1 cellular context compared by ENCODE assay signal in the genomic region with DNA sequence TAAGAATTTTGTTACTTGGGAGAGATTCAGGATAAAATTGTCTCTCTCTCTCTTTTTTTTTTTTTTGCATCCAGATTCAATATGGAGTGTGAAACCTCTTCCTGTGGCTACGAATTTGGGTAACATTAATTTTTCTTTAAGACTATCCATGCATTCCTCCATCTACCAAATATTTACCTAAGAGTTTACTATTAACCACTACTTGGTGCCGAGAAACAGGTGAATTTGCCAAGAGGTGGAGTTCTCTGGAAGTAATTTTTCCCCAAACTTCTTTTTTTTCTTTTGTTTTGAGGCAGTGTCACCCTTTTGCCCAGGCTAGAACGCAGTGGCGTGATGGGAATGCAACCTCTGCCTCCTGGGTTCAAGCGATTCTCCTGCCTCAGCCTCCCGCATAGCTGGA.
TF ChIP-seq lines count a peak whose summit lies in the region.

No MANE protein-coding gene starts in this region.

TF ChIP-seq in HepG2, 621 proteins besides CTCF, POLR2A, EP300 and RAD21:
- TF ChIP-seq, protein P1, sequence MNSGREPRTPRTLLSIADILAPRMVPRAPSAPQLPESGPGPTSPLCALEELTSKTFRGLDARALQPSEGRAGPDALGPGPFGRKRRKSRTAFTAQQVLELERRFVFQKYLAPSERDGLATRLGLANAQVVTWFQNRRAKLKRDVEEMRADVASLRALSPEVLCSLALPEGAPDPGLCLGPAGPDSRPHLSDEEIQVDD (CRISPR knock-in tag; IDR thresholded peaks at IDR 0.05; ENCODE audit: borderline replicate concordance): no peak
- TF ChIP-seq, protein P2, sequence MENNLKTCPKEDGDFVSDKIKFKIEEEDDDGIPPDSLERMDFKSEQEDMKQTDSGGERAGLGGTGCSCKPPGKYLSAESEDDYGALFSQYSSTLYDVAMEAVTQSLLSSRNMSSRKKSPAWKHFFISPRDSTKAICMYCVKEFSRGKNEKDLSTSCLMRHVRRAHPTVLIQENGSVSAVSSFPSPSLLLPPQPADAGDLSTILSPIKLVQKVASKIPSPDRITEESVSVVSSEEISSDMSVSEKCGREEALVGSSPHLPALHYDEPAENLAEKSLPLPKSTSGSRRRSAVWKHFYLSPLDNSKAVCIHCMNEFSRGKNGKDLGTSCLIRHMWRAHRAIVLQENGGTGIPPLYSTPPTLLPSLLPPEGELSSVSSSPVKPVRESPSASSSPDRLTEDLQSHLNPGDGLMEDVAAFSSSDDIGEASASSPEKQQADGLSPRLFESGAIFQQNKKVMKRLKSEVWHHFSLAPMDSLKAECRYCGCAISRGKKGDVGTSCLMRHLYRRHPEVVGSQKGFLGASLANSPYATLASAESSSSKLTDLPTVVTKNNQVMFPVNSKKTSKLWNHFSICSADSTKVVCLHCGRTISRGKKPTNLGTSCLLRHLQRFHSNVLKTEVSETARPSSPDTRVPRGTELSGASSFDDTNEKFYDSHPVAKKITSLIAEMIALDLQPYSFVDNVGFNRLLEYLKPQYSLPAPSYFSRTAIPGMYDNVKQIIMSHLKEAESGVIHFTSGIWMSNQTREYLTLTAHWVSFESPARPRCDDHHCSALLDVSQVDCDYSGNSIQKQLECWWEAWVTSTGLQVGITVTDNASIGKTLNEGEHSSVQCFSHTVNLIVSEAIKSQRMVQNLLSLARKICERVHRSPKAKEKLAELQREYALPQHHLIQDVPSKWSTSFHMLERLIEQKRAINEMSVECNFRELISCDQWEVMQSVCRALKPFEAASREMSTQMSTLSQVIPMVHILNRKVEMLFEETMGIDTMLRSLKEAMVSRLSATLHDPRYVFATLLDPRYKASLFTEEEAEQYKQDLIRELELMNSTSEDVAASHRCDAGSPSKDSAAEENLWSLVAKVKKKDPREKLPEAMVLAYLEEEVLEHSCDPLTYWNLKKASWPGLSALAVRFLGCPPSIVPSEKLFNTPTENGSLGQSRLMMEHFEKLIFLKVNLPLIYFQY (CRISPR knock-in tag; IDR thresholded peaks at IDR 0.05; ENCODE audit: borderline replicate concordance): no peak
- no peak for TF ChIP-seq ZNF746 (CRISPR knock-in tag; IDR thresholded peaks at IDR 0.05)
- TF ChIP-seq, protein P3, sequence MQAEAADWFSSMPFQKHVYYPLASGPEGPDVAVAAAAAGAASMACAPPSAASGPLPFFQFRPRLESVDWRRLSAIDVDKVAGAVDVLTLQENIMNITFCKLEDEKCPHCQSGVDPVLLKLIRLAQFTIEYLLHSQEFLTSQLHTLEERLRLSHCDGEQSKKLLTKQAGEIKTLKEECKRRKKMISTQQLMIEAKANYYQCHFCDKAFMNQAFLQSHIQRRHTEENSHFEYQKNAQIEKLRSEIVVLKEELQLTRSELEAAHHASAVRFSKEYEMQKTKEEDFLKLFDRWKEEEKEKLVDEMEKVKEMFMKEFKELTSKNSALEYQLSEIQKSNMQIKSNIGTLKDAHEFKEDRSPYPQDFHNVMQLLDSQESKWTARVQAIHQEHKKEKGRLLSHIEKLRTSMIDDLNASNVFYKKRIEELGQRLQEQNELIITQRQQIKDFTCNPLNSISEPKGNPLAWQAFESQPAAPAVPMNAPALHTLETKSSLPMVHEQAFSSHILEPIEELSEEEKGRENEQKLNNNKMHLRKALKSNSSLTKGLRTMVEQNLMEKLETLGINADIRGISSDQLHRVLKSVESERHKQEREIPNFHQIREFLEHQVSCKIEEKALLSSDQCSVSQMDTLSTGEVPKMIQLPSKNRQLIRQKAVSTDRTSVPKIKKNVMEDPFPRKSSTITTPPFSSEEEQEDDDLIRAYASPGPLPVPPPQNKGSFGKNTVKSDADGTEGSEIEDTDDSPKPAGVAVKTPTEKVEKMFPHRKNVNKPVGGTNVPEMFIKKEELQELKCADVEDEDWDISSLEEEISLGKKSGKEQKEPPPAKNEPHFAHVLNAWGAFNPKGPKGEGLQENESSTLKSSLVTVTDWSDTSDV (CRISPR knock-in tag; IDR thresholded peaks at IDR 0.05): no peak
- no peak for TF ChIP-seq NFIC (IDR thresholded peaks at IDR 0.05; ENCODE audit: low read length)
